ENCODE assay signal across 8 cellular contexts in genomic region chr11:2194877-2195755, GRCh38. TPM values are rescaled to one million over a fixed set of nuclear protein-coding genes. Genes with fewer than 3 reads are reported as not detected.
A peak's percentile ranks its signal among the peaks of the same experiment; 100 is the strongest.
DNase-seq lines count a peak whose midpoint lies in the region; ATAC-seq, FAIRE-seq and TF ChIP-seq lines count a peak whose summit lies in the region.

No MANE protein-coding gene starts in this region.

- H3K4me2 ChIP-seq in GM12878 (ENCODE audit: control insufficient read depth, insufficient read depth), result no peak overlapping the region

- FAIRE-seq in H54 (lab: Jason Lieb, UNC) (no peak), GM12878 (lab: Jason Lieb, UNC) (no peak)

- in situ Hi-C loops in GM12878 (cut with MboI), result no loop called here

- H3K27ac Mint-ChIP-seq in T-helper 17 cell, result no peak overlapping the region

- peaks cover 19% of the 10 kb centered on the region for H3K4me1 Mint-ChIP-seq in T-helper 17 cell

- no peak overlapping the region for H3K4me3 ChIP-seq in BE2C (ENCODE audit: low read depth, low read length)
- no peak overlapping the region for H3K4me3 ChIP-seq in GM12878
- H3K4me3 ChIP-seq in right lobe of liver, result no peak overlapping the region
- no peak overlapping the region for H3K4me3 ChIP-seq in testis

- intact Hi-C loops in GM12878 (cut with micrococcal nuclease; ENCODE audit: unreplicated experiment) (loop anchor here (5.0 to 10.0 kb wide), 2 partner anchors 102 to 340 kb away; no protein-coding TSS in a partner anchor), right lobe of liver (cut with DNase I) (loop anchor here (5.0 kb wide), 3 partner anchors 102 to 227 kb away; partner anchors contain the start of genes C11orf21 (in 1 of the 2) and TSPAN32 (in 1 of the 2)), testis (cut with DNase I; ENCODE audit: low total_unique reads) (loop anchor here (5.0 kb wide), 3 partner anchors 102 to 227 kb away; no protein-coding TSS in a partner anchor)

- H3K9me3 ChIP-seq in BE2C, result no peaks in the 10 kb centered on the region
- no peaks in the 10 kb centered on the region for H3K9me3 ChIP-seq in T-helper 17 cell (ENCODE audit: control insufficient read depth, low read length, poor library complexity, severe bottlenecking)
- no peaks in the 10 kb centered on the region for H3K9me3 ChIP-seq in GM12878 (replicated peaks; ENCODE audit: control insufficient read depth, insufficient read depth, low read length)
- no peaks in the 10 kb centered on the region for H3K9me3 ChIP-seq in right lobe of liver
- no peaks in the 10 kb centered on the region for H3K9me3 ChIP-seq in testis

- BruUV-seq in GM12878 (replicated peaks; lab: Mats Ljungman, UMichigan), result no TSS peak

- CTCF ChIA-PET in GM12878 (lab: Yijun Ruan, JAX), result interaction anchor here (0.6 to 2.1 kb wide), 5 partner anchors 33 to 762 kb away, joined by 3 to 8 read pairs (median 3); no protein-coding TSS in a partner anchor

- peaks cover 21% of the 10 kb centered on the region for H3K27me3 Mint-ChIP-seq in T-helper 17 cell

- H3K79me2 ChIP-seq in GM12878 (ENCODE audit: control insufficient read depth, insufficient read depth, low read length), result no peaks in the 10 kb centered on the region

- TF ChIP-seq EP300 in GM12878 (IDR thresholded peaks at IDR 0.05; ENCODE audit: borderline replicate concordance in 1 of 2, control insufficient read depth in 1 of 2, low read depth in 2 of 2, low read length in 2 of 2), result no peak

- SMC1A ChIA-PET in GM12878 (lab: Charles Lee; ENCODE audit: uncharacterized antibody, unreplicated experiment), result no interaction called here

- POLR2A ChIA-PET in GM12878 (lab: Charles Lee), result no interaction called here

- H3K27ac ChIP-seq in GM12878 (ENCODE audit: control insufficient read depth, insufficient read depth) (no peak overlapping the region), right lobe of liver (no peak overlapping the region), testis (no peak overlapping the region)

- no peak overlapping the region for H3K9ac ChIP-seq in GM12878 (ENCODE audit: control insufficient read depth, insufficient read depth, low read length)

- 23% methylated on average over 24 of the region's 24 CpGs for WGBS in GM12878 (ENCODE audit: insufficient coverage, insufficient replicate concordance, low lambda C conversion rate, missing lambda C conversion rate)
- 43% methylated on average over 4 of the region's 24 CpGs for WGBS in right lobe of liver (ENCODE audit: insufficient coverage, low coverage, low lambda C conversion rate, missing lambda C conversion rate)
- 62 to 85% methylated on average over 15 to 24 of the region's 24 CpGs for WGBS in testis, 2 donors

- H3K27me3 ChIP-seq in BE2C (no peaks in the 10 kb centered on the region), GM12878 (replicated peaks in 1 of 2; ENCODE audit: control insufficient read depth in 2 of 2, insufficient read depth in 2 of 2, low read length in 1 of 2) (no peaks in the 10 kb centered on the region; a peak in 1 of 4 replicates), right lobe of liver (no peaks in the 10 kb centered on the region), testis (no peaks in the 10 kb centered on the region)

- TF ChIP-seq RAD21 in GM12878 (IDR thresholded peaks at IDR 0.05; ENCODE audit: insufficient read depth, low read depth, low read length), result no peak

- ATAC-seq in T-helper 17 cell, result peak; percentile 43
- peak; percentile 67 for ATAC-seq in GM12878
- ATAC-seq in right lobe of liver, result peak; percentile 24 to 57 (median 48)
- no peak for ATAC-seq in HG03378 (IDR thresholded peaks at IDR 0.05; ENCODE audit: unreplicated experiment)

- H3K36me3 ChIP-seq in BE2C (no peaks in the 10 kb centered on the region), GM12878 (ENCODE audit: control insufficient read depth in 2 of 2, insufficient read depth in 2 of 2, low read length in 1 of 2) (no peaks in the 10 kb centered on the region), right lobe of liver (no peaks in the 10 kb centered on the region), testis (ENCODE audit: low read depth, missing control alignments) (no peaks in the 10 kb centered on the region)

- H3K4me3 Mint-ChIP-seq in T-helper 17 cell, result no peak overlapping the region

- H2AFZ ChIP-seq in GM12878 (ENCODE audit: control insufficient read depth, low read depth, low read length), result no peak overlapping the region

- H3K36me3 Mint-ChIP-seq in T-helper 17 cell (ENCODE audit: low read depth), result peaks cover 8% of the 10 kb centered on the region

- TF ChIP-seq CTCF in BE2C (IDR thresholded peaks at IDR 0.05; ENCODE audit: low read depth, low read length) (peak; percentile 71), GM12878 (IDR thresholded peaks at IDR 0.05 in 2 of 3, conservative IDR thresholded peaks at IDR 0.05 in 1 of 3; ENCODE audit: control insufficient read depth in 2 of 3, extremely low read depth in 1 of 3, insufficient read depth in 1 of 3, low read depth in 3 of 3, low read length in 3 of 3) (peak; percentile 52 to 89 (median 86)), right lobe of liver (IDR thresholded peaks at IDR 0.05) (peak; percentile 77 to 93 (median 90)), testis (IDR thresholded peaks at IDR 0.05) (peak; percentile 67 to 81 (median 71))

- no peaks in the 10 kb centered on the region for H4K20me1 ChIP-seq in GM12878 (ENCODE audit: control insufficient read depth, insufficient read depth)

- TF ChIP-seq POLR2A in H54 (IDR thresholded peaks at IDR 0.05; ENCODE audit: low read depth, low read length), result no peak
- no peak for TF ChIP-seq POLR2A in GM12878 (IDR thresholded peaks at IDR 0.05; ENCODE audit: low read depth, low read length)
- no peak for TF ChIP-seq POLR2A in right lobe of liver (IDR thresholded peaks at IDR 0.05)
- no peak for TF ChIP-seq POLR2A in testis (IDR thresholded peaks at IDR 0.05)

- H3K4me1 ChIP-seq in BE2C (peaks cover 48% of the 10 kb centered on the region), GM12878 (ENCODE audit: control insufficient read depth, insufficient read depth, low read length) (no peaks in the 10 kb centered on the region), right lobe of liver (no peaks in the 10 kb centered on the region), testis (no peaks in the 10 kb centered on the region)

- RAD21 ChIA-PET in GM12878 (lab: Charles Lee; ENCODE audit: unreplicated experiment), result interaction anchor here (1.0 kb wide), 1 partner anchor 158 kb away, joined by 3 read pairs; no protein-coding TSS in a partner anchor

- DNase-seq in BE2C (peak; percentile 72), H54 (ENCODE audit: insufficient read length, low spot score) (peak; percentile 70), T-helper 17 cell (peak in 1 of 3 donors; percentile 49), GM12878 (ENCODE audit: low read depth, low spot score) (no peak), right lobe of liver (peak in 1 of 3 donors; percentile 60), testis (peak; percentile 50), NCI-H2107 treated with DMSO at 0.1 percent for 48 hours (lab: John Stamatoyannopoulos, UW; ENCODE audit: unreplicated experiment) (no peak)

RNA-seq across cellular contexts. Expression of gene TH, which starts 23.5 kb away (rescaled TPM):
- polyA plus RNA-seq in BE2C (2012; ENCODE audit: insufficient read depth, insufficient read length, low read depth), result 141 TPM
- total RNA-seq in T-helper 17 cell, result not detected
- not detected in 2 replicates for total RNA-seq in GM12878 (2013; cell fraction: nucleolus; rRNA removed)
- total RNA-seq in GM12878 (2014; rRNA removed), result not detected in 2 replicates
- not detected in 2 replicates for total RNA-seq in GM12878 (2014; rRNA removed; fragmentation: Illumina TruSeq; extraction: Trizol)
- total RNA-seq in GM12878 (2021), result not detected in 2 replicates
- not detected for polyA plus RNA-seq in GM12878 (2011; ENCODE audit: low read depth)
- polyA plus RNA-seq in GM12878 (2011; rRNA removed), result not detected in 2 replicates
- polyA plus RNA-seq in GM12878 (2011; cell fraction: cytosol; rRNA removed), result not detected in 2 replicates
- polyA plus RNA-seq in GM12878 (2011; cell fraction: nucleus; rRNA removed), result not detected in 2 replicates
- not detected in 2 replicates for polyA plus RNA-seq in GM12878 (2012)
- not detected in 2 replicates for polyA plus RNA-seq in GM12878 (2014; fragmentation: Illumina TruSeq; extraction: Trizol)
- polyA plus RNA-seq in GM12878 (2014; fragmentation: Nextera tagmentation; extraction: Ambion mirVana), result not detected
- polyA plus RNA-seq in GM12878 (2014; rRNA removed), result not detected in 2 replicates
- not detected for polyA plus RNA-seq in GM12878 (2016; fragmentation: Nextera tagmentation; extraction: Ambion mirVana)
- polyA minus RNA-seq in GM12878 (2011; rRNA and poly(A)+ RNA removed), result not detected in 2 replicates
- polyA minus RNA-seq in GM12878 (2011; cell fraction: cytosol; rRNA and poly(A)+ RNA removed), result not detected in 2 replicates
- polyA minus RNA-seq in GM12878 (2011; cell fraction: nucleus; rRNA and poly(A)+ RNA removed), result not detected in 2 replicates
- under 1 TPM in 2 of 6 experiments, not detected in 4; 0.51 to 0.64 TPM for total RNA-seq in right lobe of liver
- 1 to 10 TPM; 1.1 to 2.0 TPM for total RNA-seq in testis
- 1.2 TPM for polyA plus RNA-seq in testis (ENCODE audit: insufficient read depth, low read depth, low replicate concordance)

RNA-seq across cellular contexts. Expression of gene INS, which starts 34.1 kb away (rescaled TPM):
- not detected for polyA plus RNA-seq in BE2C (2012; ENCODE audit: insufficient read depth, insufficient read length, low read depth)
- total RNA-seq in T-helper 17 cell, result not detected
- total RNA-seq in GM12878 (2013; cell fraction: nucleolus; rRNA removed), result not detected in 2 replicates
- not detected in 2 replicates for total RNA-seq in GM12878 (2014; rRNA removed)
- total RNA-seq in GM12878 (2014; rRNA removed; fragmentation: Illumina TruSeq; extraction: Trizol), result not detected in 2 replicates
- total RNA-seq in GM12878 (2021), result not detected in 2 replicates
- polyA plus RNA-seq in GM12878 (2011; ENCODE audit: low read depth), result not detected
- not detected in 2 replicates for polyA plus RNA-seq in GM12878 (2011; rRNA removed)
- not detected in 2 replicates for polyA plus RNA-seq in GM12878 (2011; cell fraction: cytosol; rRNA removed)
- not detected in 2 replicates for polyA plus RNA-seq in GM12878 (2011; cell fraction: nucleus; rRNA removed)
- not detected in 2 replicates for polyA plus RNA-seq in GM12878 (2012)
- polyA plus RNA-seq in GM12878 (2014; fragmentation: Illumina TruSeq; extraction: Trizol), result not detected in 2 replicates
- not detected for polyA plus RNA-seq in GM12878 (2014; fragmentation: Nextera tagmentation; extraction: Ambion mirVana)
- not detected in 2 replicates for polyA plus RNA-seq in GM12878 (2014; rRNA removed)
- polyA plus RNA-seq in GM12878 (2016; fragmentation: Nextera tagmentation; extraction: Ambion mirVana), result not detected
- polyA minus RNA-seq in GM12878 (2011; rRNA and poly(A)+ RNA removed), result not detected in 2 replicates
- polyA minus RNA-seq in GM12878 (2011; cell fraction: cytosol; rRNA and poly(A)+ RNA removed), result not detected in 2 replicates
- polyA minus RNA-seq in GM12878 (2011; cell fraction: nucleus; rRNA and poly(A)+ RNA removed), result not detected in 2 replicates
- not detected for total RNA-seq in right lobe of liver
- not detected for total RNA-seq in testis
- polyA plus RNA-seq in testis (ENCODE audit: insufficient read depth, low read depth, low replicate concordance), result not detected

RNA-seq across cellular contexts. Expression of gene IGF2, which starts 55.9 kb away (rescaled TPM):
- 468 TPM for polyA plus RNA-seq in BE2C (2012; ENCODE audit: insufficient read depth, insufficient read length, low read depth)
- total RNA-seq in T-helper 17 cell (under 1 TPM; 0.21 to 0.77 TPM), GM12878 (2014; rRNA removed) (not detected in 2 replicates), GM12878 (2014; rRNA removed; fragmentation: Illumina TruSeq; extraction: Trizol) (not detected in 2 replicates), GM12878 (2021) (0.35 and 0.41 TPM in 2 replicates), right lobe of liver (100 to 1,000 TPM in 5 of 6 experiments, 10 to 100 TPM in 1; 86.6 to 289 (median 177) TPM), testis (100 to 1,000 TPM in 1 of 2 donors, 10 to 100 TPM in 1; 69.8 to 104 TPM)
- not detected in 2 replicates for total RNA-seq in GM12878 (2013; cell fraction: nucleolus; rRNA removed)
- polyA plus RNA-seq in GM12878 (2011; ENCODE audit: low read depth), result not detected
- polyA plus RNA-seq in GM12878 (2011; rRNA removed) (0.03 TPM in 1 of 2 replicates, not detected in the other), GM12878 (2014; fragmentation: Illumina TruSeq; extraction: Trizol) (not detected in 2 replicates), GM12878 (2014; fragmentation: Nextera tagmentation; extraction: Ambion mirVana) (not detected), GM12878 (2014; rRNA removed) (not detected in 2 replicates), GM12878 (2016; fragmentation: Nextera tagmentation; extraction: Ambion mirVana) (not detected), testis (ENCODE audit: insufficient read depth, low read depth, low replicate concordance) (52.3 TPM)
- 0.02 TPM in 1 of 2 replicates, not detected in the other for polyA plus RNA-seq in GM12878 (2011; cell fraction: cytosol; rRNA removed)
- polyA plus RNA-seq in GM12878 (2011; cell fraction: nucleus; rRNA removed), result 0.04 TPM in 1 of 2 replicates, not detected in the other
- not detected in 2 replicates for polyA plus RNA-seq in GM12878 (2012)
- 0.21 TPM in 1 of 2 replicates, not detected in the other for polyA minus RNA-seq in GM12878 (2011; rRNA and poly(A)+ RNA removed)
- not detected in 2 replicates for polyA minus RNA-seq in GM12878 (2011; cell fraction: cytosol; rRNA and poly(A)+ RNA removed)
- polyA minus RNA-seq in GM12878 (2011; cell fraction: nucleus; rRNA and poly(A)+ RNA removed), result not detected in 2 replicates

Comparison
In these comparisons a context has a peak if more than half of its experiments do, and no peak if none do; other contexts are left out.
1. DNase-seq: peak in BE2C (single experiment), H54 (single experiment) and testis (single experiment); none in GM12878 (single experiment) and NCI-H2107 treated with DMSO at 0.1 percent for 48 hours (single experiment).
2. RNA of gene IGF2, which starts 55.9 kb away (total RNA-seq): 86.6 to 289 TPM in right lobe of liver and 69.8 to 104 TPM in testis; 0.21 to 0.77 TPM in T-helper 17 cell and 0.35 to 0.41 TPM in GM12878; every median in the first group is over 10 times any median in the second.
3. Peak in every context shown above with its lines, with median percentiles within 50 percentile points of each other: CTCF ChIP-seq.